In genomic region chr6:167726043-167726442, GRCh38 we compare ENCODE assay signal across 26 cellular contexts.
DNase-seq lines count a peak whose midpoint lies in the region; ATAC-seq, FAIRE-seq and TF ChIP-seq lines count a peak whose summit lies in the region.
"Had no signal": no experiment of that assay in that cellular context is flagged by ENCODE, and none has a peak within 500 bp of the region (broad histone marks: within the 10 kb centered on the region; RNA-seq: fewer than 3 reads in every experiment).

No MANE protein-coding gene starts in this region.

- TF ChIP-seq POLR2A in HepG2 (IDR thresholded peaks at IDR 0.05; ENCODE audit: insufficient read depth in 1 of 2, low read depth in 2 of 2, low read length in 2 of 2) = no peak
- no peak for TF ChIP-seq POLR2A in sigmoid colon (IDR thresholded peaks at IDR 0.05)

- H3K4me1 ChIP-seq in H9 (ENCODE audit: insufficient read depth, low read length) = no peaks in the 10 kb centered on the region; the same call in 1 of the 2 replicates
- peaks cover 21% of the 10 kb centered on the region for H3K4me1 ChIP-seq in HepG2 (ENCODE audit: insufficient read depth, low read length)
- no peaks in the 10 kb centered on the region for H3K4me1 ChIP-seq in sigmoid colon
- H3K4me1 ChIP-seq: BE2C had no signal

- H3K9ac ChIP-seq in H9 (ENCODE audit: extremely low read depth, insufficient read length, low read length) (no peak overlapping the region), HepG2 (ENCODE audit: insufficient read depth, low read depth, low read length) (no peak overlapping the region)

- H4K91ac ChIP-seq in H9 (ENCODE audit: insufficient read length, low read depth, low read length) = no peak overlapping the region

- intact Hi-C loops in HepG2 (cut with micrococcal nuclease; ENCODE audit: unreplicated experiment) = no loop called here
- intact Hi-C loops in sigmoid colon (cut with DNase I) = no loop called here

- H4K5ac ChIP-seq in H9 (ENCODE audit: insufficient read length, low read depth, low read length) = no peak overlapping the region

- H3K23ac ChIP-seq in H9 (ENCODE audit: insufficient read length, low read depth, low read length) = no peak overlapping the region

- no peaks in the 10 kb centered on the region for H3K9me3 Mint-ChIP-seq in H9

- no peaks in the 10 kb centered on the region for H3K9me3 ChIP-seq in H9 (ENCODE audit: control insufficient read depth, low read depth, low read length)
- no peaks in the 10 kb centered on the region for H3K9me3 ChIP-seq in HepG2 (ENCODE audit: low read length)
- no peaks in the 10 kb centered on the region for H3K9me3 ChIP-seq in sigmoid colon
- H3K9me3 ChIP-seq: BE2C had no signal

- H3K27ac ChIP-seq in H9 (ENCODE audit: insufficient read length, low read depth, low read length) (no peak overlapping the region), HepG2 (ENCODE audit: extremely low read length, insufficient read depth, low read length) (no peak overlapping the region), sigmoid colon (no peak overlapping the region)
- H3K27ac ChIP-seq: HL-60 had no signal

- H4K20me1 ChIP-seq in H9 (ENCODE audit: control insufficient read depth, insufficient read depth, insufficient read length) (no peaks in the 10 kb centered on the region), HepG2 (ENCODE audit: insufficient read depth, low read length) (no peaks in the 10 kb centered on the region)

- POLR2A ChIA-PET in HepG2 (lab: Yijun Ruan, JAX) = no interaction called here

- H3K27me3 ChIP-seq in H9 (ENCODE audit: insufficient read depth, low read length) (no peaks in the 10 kb centered on the region), HepG2 (ENCODE audit: control insufficient read depth in 1 of 2, insufficient read depth in 2 of 2, low read length in 2 of 2) (no peaks in the 10 kb centered on the region), sigmoid colon (no peaks in the 10 kb centered on the region)

- DNase-seq in H9 (peak; percentile 10), ecto neural progenitor cell (ENCODE audit: low spot score) (peak; percentile 8), HepG2 (ENCODE audit: low spot score) (no peak), sigmoid colon (peak; percentile 24), GF-D8 (lab: John Stamatoyannopoulos, UW) (no peak), NCI-H226 (no peak)
- DNase-seq: ACHN; BE2C; C1 segment of cervical spinal cord; CD4-positive, CD25-positive, alpha-beta regulatory T cell; CD8-positive, alpha-beta memory T cell; COR-L47; DMS 273 treated with DMSO at 0.1 percent for 48 hours; DMS53; DND-41; EL; GOT3; H7; IMR-90 had no signal

- FAIRE-seq in HepG2 (lab: Jason Lieb, UNC) = no peak
- FAIRE-seq: A204.1, GM12891, GM18507, K562 had no signal

- no peak overlapping the region for H2BK15ac ChIP-seq in H9 (ENCODE audit: low read depth, low read length)

- no peaks in the 10 kb centered on the region for H3K23me2 ChIP-seq in H9 (ENCODE audit: insufficient read length, low read depth, low read length, poor library complexity, severe bottlenecking)

- TF ChIP-seq RAD21 in HepG2 (CRISPR knock-in tag; IDR thresholded peaks at IDR 0.05) = no peak

- H3K27ac Mint-ChIP-seq in H9 = no peak overlapping the region
- H3K27ac Mint-ChIP-seq: CD4-positive, CD25-positive, alpha-beta regulatory T cell; CD8-positive, alpha-beta memory T cell had no signal

- ATAC-seq in HepG2 (no peak), GM18907 (IDR thresholded peaks at IDR 0.05; ENCODE audit: unreplicated experiment) (no peak), HG02852 (IDR thresholded peaks at IDR 0.05; ENCODE audit: unreplicated experiment) (no peak)
- ATAC-seq: K562 had no signal

- no peaks in the 10 kb centered on the region for H3K79me1 ChIP-seq in H9 (ENCODE audit: insufficient read depth, low read depth, low read length, poor library complexity, severe bottlenecking)

- no peak overlapping the region for H2BK120ac ChIP-seq in H9 (ENCODE audit: low read depth, low read length, poor library complexity, severe bottlenecking)

- H3K4me3 ChIP-seq in HepG2 (replicated peaks in 1 of 3; ENCODE audit: insufficient read depth in 1 of 3, low read depth in 2 of 3, low read length in 3 of 3) = no peak overlapping the region
- H3K4me3 ChIP-seq in sigmoid colon = no peak overlapping the region
- H3K4me3 ChIP-seq: K562 had no signal

- TF ChIP-seq CTCF in H9 (conservative IDR thresholded peaks at IDR 0.05) = no peak
- no peak for TF ChIP-seq CTCF in HepG2 (CRISPR knock-in tag; IDR thresholded peaks at IDR 0.05)
- TF ChIP-seq CTCF in sigmoid colon (IDR thresholded peaks at IDR 0.05) = no peak

- H3K56ac ChIP-seq in H9 (ENCODE audit: insufficient read length, low read depth, low read length) = no peak overlapping the region

- CTCF ChIA-PET in HepG2 (lab: Yijun Ruan, JAX; ENCODE audit: low intra/inter-chr PET ratio, low total read pairs) = no interaction called here

- H3K27me3 Mint-ChIP-seq in H9 (ENCODE audit: low read depth) = peaks cover 4% of the 10 kb centered on the region
- H3K27me3 Mint-ChIP-seq: CD4-positive, CD25-positive, alpha-beta regulatory T cell had no signal

- H3K4me1 Mint-ChIP-seq in H9 = peaks cover 2 to 11% of the 10 kb centered on the region in 2 experiments; a peak in 3 of 4 replicates
- H3K4me1 Mint-ChIP-seq: CD4-positive, CD25-positive, alpha-beta regulatory T cell; CD8-positive, alpha-beta memory T cell had no signal

- H3K36me3 ChIP-seq in HepG2 (replicated peaks in 1 of 2; ENCODE audit: control insufficient read depth in 1 of 2, insufficient read depth in 2 of 2, low read length in 2 of 2) (no peaks in the 10 kb centered on the region), sigmoid colon (no peaks in the 10 kb centered on the region)
- H3K36me3 ChIP-seq: BE2C had no signal

- no peak overlapping the region for H3K18ac ChIP-seq in H9 (ENCODE audit: insufficient read length, low read depth, low read length)

- TF ChIP-seq EP300 in HepG2 (IDR thresholded peaks at IDR 0.05; ENCODE audit: low read depth in 2 of 2, low read length in 2 of 2) = no peak
- TF ChIP-seq EP300 in HepG2 (CRISPR knock-in tag; IDR thresholded peaks at IDR 0.05; ENCODE audit: borderline replicate concordance) = no peak
- TF ChIP-seq EP300 in sigmoid colon (IDR thresholded peaks at IDR 0.05) = no peak

- no peak overlapping the region for H4K8ac ChIP-seq in H9 (replicated peaks; ENCODE audit: insufficient read length, low read depth, low read length)

- H3K36me3 Mint-ChIP-seq in H9 (ENCODE audit: insufficient read depth in 1 of 3, low read depth in 3 of 3) = peaks cover 0 to 1% (median 0%) of the 10 kb centered on the region in 3 experiments; a peak in 1 of 7 replicates
- H3K36me3 Mint-ChIP-seq: CD4-positive, CD25-positive, alpha-beta regulatory T cell had no signal

- BruUV-seq in HepG2 (replicated peaks; lab: Mats Ljungman, UMichigan) = no TSS peak

- H3K14ac ChIP-seq in H9 (ENCODE audit: insufficient read depth, low read length) = no peak overlapping the region

- no peaks in the 10 kb centered on the region for H3K79me2 ChIP-seq in H9 (ENCODE audit: insufficient read depth, low read length)
- H3K79me2 ChIP-seq in HepG2 (ENCODE audit: insufficient read depth, low read length) = no peaks in the 10 kb centered on the region

- H3K4ac ChIP-seq in H9 (ENCODE audit: low read depth, low read length) = no peak overlapping the region

- in situ Hi-C loops in HepG2 (cut with HindIII; ENCODE audit: extremely low pct_ligation_motif_present, low pct_unique_long_range_greater_than_20kb) = no loop called here

- no peak overlapping the region for H2BK12ac ChIP-seq in H9 (ENCODE audit: insufficient read length, low read depth, low read length)

- no peak overlapping the region for H2AK5ac ChIP-seq in H9 (ENCODE audit: insufficient read length, low read length)

- H2BK5ac ChIP-seq in H9 (ENCODE audit: insufficient read length, low read length) = no peak overlapping the region

- H3T11ph ChIP-seq in H9 (ENCODE audit: low read length) = no peak overlapping the region

- H2AFZ ChIP-seq in H9 (ENCODE audit: low read length) (no peak overlapping the region), HepG2 (ENCODE audit: low read length) (no peak overlapping the region)

- no peak overlapping the region for H3K4me2 ChIP-seq in H9 (ENCODE audit: insufficient read depth, insufficient read length, low read length)
- H3K4me2 ChIP-seq in HepG2 (ENCODE audit: low read depth, low read length) = no peak overlapping the region

- H3K4me3 Mint-ChIP-seq in H9 = no peak overlapping the region
- H3K4me3 Mint-ChIP-seq: CD4-positive, CD25-positive, alpha-beta regulatory T cell; CD8-positive, alpha-beta memory T cell had no signal

- no CpG with 5 or more reads among the region's 7 CpGs for WGBS in H9 (ENCODE audit: extremely low coverage, insufficient read length, low lambda C conversion rate)
- WGBS in HepG2 (ENCODE audit: low lambda C conversion rate) = 90% methylated on average over 7 of the region's 7 CpGs
- 94 to 95% methylated on average over 7 of the region's 7 CpGs for WGBS in sigmoid colon, 2 donors

- H2BK20ac ChIP-seq in H9 (ENCODE audit: low read depth, low read length, poor library complexity, severe bottlenecking) = no peak overlapping the region

TF ChIP-seq in HepG2, 621 proteins besides CTCF, POLR2A, EP300 and RAD21:
- TF ChIP-seq ZNF547 (CRISPR knock-in tag; IDR thresholded peaks at IDR 0.05) (no peak), ZNF17 (CRISPR knock-in tag; IDR thresholded peaks at IDR 0.05) (no peak), ZNF264 (CRISPR knock-in tag; IDR thresholded peaks at IDR 0.05) (peak; percentile 86)

Comparison
In these comparisons a context has a peak if more than half of its experiments do, and no peak if none do; other contexts are left out.
1. DNase-seq: peak in H9 (single experiment), ecto neural progenitor cell (single experiment) and sigmoid colon (single experiment); none in HepG2 (single experiment), GF-D8 (single experiment) and NCI-H226 (single experiment).